ENCODE assay signal across 19 cellular contexts in genomic region chr17:75571885-75572215, GRCh38. TPM values are rescaled to one million over a fixed set of nuclear protein-coding genes. Genes with fewer than 3 reads are reported as not detected.
DNase-seq lines count a peak whose midpoint lies in the region; ATAC-seq and TF ChIP-seq lines count a peak whose summit lies in the region.
"Had no signal": no experiment of that assay in that cellular context is flagged by ENCODE, and none has a peak within 500 bp of the region (broad histone marks: within the 10 kb centered on the region; RNA-seq: fewer than 3 reads in every experiment).

No MANE protein-coding gene starts in this region.

- H3K79me2 ChIP-seq in Loucy (ENCODE audit: insufficient read depth, low read length) = no peaks in the 10 kb centered on the region

- intact Hi-C loops in dendritic cell treated with granulocyte-macrophage colony-stimulating factor and Interleukin-4, amounts not matched to agents 40 ng/mL and 50 ng/mL, for 4 days (cut with micrococcal nuclease) = no loop called here
- intact Hi-C loops in spleen (cut with DNase I; ENCODE audit: low total_unique reads) = no loop called here

- peaks cover 41 to 59% (median 53%) of the 10 kb centered on the region in 10 experiments for H3K4me1 ChIP-seq in BLaER1 treated with 17β-estradiol and CSF1 and Interleukin-3, amounts not matched to agents 10 nM and 100 nM
- H3K4me1 ChIP-seq in Loucy (ENCODE audit: insufficient read depth, low read length, poor library complexity, severe bottlenecking) (peaks cover 15% of the 10 kb centered on the region), spleen (peaks cover 0 to 29% (median 20%) of the 10 kb centered on the region in 6 donors)
- H3K4me1 ChIP-seq: HAP-1 had no signal

- DNase-seq in spleen = no peak
- no peak for DNase-seq in NCI-H748 treated with DMSO at 0.1 percent for 48 hours (lab: John Stamatoyannopoulos, UW)
- DNase-seq in effector CD8-positive, alpha-beta T cell (lab: John Stamatoyannopoulos, UW) = no peak
- DNase-seq: ACHN; activated CD4-positive, alpha-beta T cell treated with anti-CD3 and anti-CD28 coated beads for 4 hours; CD4-positive, alpha-beta T cell; left ventricle myocardium superior; NCI-H1105 treated with DMSO at 0.1 percent for 48 hours; NCI-H2107; small intestine; stimulated activated CD4-positive, alpha-beta T cell treated with anti-CD3 and anti-CD28 coated beads, Interleukin-4, amount 100 ng/mL, for 1 hour; SW 1271 had no signal

- TF ChIP-seq POLR2A in spleen (IDR thresholded peaks at IDR 0.05) = no peak

- peak overlapping the region; percentile 97 for H3K27ac Mint-ChIP-seq in dendritic cell treated with granulocyte-macrophage colony-stimulating factor and Interleukin-4, amounts not matched to agents 40 ng/mL and 50 ng/mL, for 4 days
- H3K27ac Mint-ChIP-seq: CD4-positive, alpha-beta T cell had no signal

- TF ChIP-seq CTCF in Loucy (conservative IDR thresholded peaks at IDR 0.05; ENCODE audit: low read length) = no peak
- no peak for TF ChIP-seq CTCF in spleen (IDR thresholded peaks at IDR 0.05 in 8 of 11, conservative IDR thresholded peaks at IDR 0.05 in 3 of 11)

- peaks cover 0 to 15% (median 0%) of the 10 kb centered on the region in 11 experiments; a peak in 3 of 22 replicates for H3K36me3 ChIP-seq in BLaER1 treated with 17β-estradiol and CSF1 and Interleukin-3, amounts not matched to agents 10 nM and 100 nM
- H3K36me3 ChIP-seq in Loucy (ENCODE audit: insufficient read depth, low read length) = no peaks in the 10 kb centered on the region
- peaks cover 0 to 80% (median 28%) of the 10 kb centered on the region in 6 donors for H3K36me3 ChIP-seq in spleen
- H3K36me3 ChIP-seq: brain microvascular endothelial cell, HAP-1 had no signal

- peak overlapping the region; percentile 75 to 95 (median 91) for H3K27ac ChIP-seq in BLaER1 treated with 17β-estradiol and CSF1 and Interleukin-3, amounts not matched to agents 10 nM and 100 nM
- peak overlapping the region in 5 of 8 donors; percentile 71 to 92 (median 83) for H3K27ac ChIP-seq in spleen
- H3K27ac ChIP-seq: brain microvascular endothelial cell had no signal

- H3F3A ChIP-seq in Loucy (ENCODE audit: low read depth) = no peaks in the 10 kb centered on the region

- peak overlapping the region; percentile 70 to 90 (median 84) for H3K4me2 ChIP-seq in BLaER1 treated with 17β-estradiol and CSF1 and Interleukin-3, amounts not matched to agents 10 nM and 100 nM
- no peak overlapping the region for H3K4me2 ChIP-seq in Loucy (ENCODE audit: low read depth, low read length, poor library complexity, severe bottlenecking)

- H3K27me3 ChIP-seq in BLaER1 treated with 17β-estradiol and CSF1 and Interleukin-3, amounts not matched to agents 10 nM and 100 nM = no peaks in the 10 kb centered on the region
- H3K27me3 ChIP-seq in Loucy (ENCODE audit: insufficient read depth, low read length, poor library complexity, severe bottlenecking) (no peaks in the 10 kb centered on the region), spleen (replicated peaks in 1 of 7) (no peaks in the 10 kb centered on the region)
- H3K27me3 ChIP-seq: brain microvascular endothelial cell had no signal

- H3K27me3 Mint-ChIP-seq in dendritic cell treated with granulocyte-macrophage colony-stimulating factor and Interleukin-4, amounts not matched to agents 40 ng/mL and 50 ng/mL, for 4 days = no peaks in the 10 kb centered on the region
- H3K27me3 Mint-ChIP-seq: CD4-positive, alpha-beta T cell had no signal

- H3K9me2 ChIP-seq in Loucy (replicated peaks; ENCODE audit: low read depth, low read length) = no peaks in the 10 kb centered on the region

- H3K9me3 Mint-ChIP-seq in dendritic cell treated with granulocyte-macrophage colony-stimulating factor and Interleukin-4, amounts not matched to agents 40 ng/mL and 50 ng/mL, for 4 days = no peaks in the 10 kb centered on the region
- H3K9me3 Mint-ChIP-seq: CD4-positive, alpha-beta T cell had no signal

- H3K4me1 Mint-ChIP-seq in dendritic cell treated with granulocyte-macrophage colony-stimulating factor and Interleukin-4, amounts not matched to agents 40 ng/mL and 50 ng/mL, for 4 days (ENCODE audit: low read depth) = peaks cover 28% of the 10 kb centered on the region

- H3K4me3 Mint-ChIP-seq in dendritic cell treated with granulocyte-macrophage colony-stimulating factor and Interleukin-4, amounts not matched to agents 40 ng/mL and 50 ng/mL, for 4 days = peak overlapping the region; percentile 6
- H3K4me3 Mint-ChIP-seq: CD4-positive, alpha-beta T cell had no signal

- ATAC-seq in GM19328 (IDR thresholded peaks at IDR 0.05; ENCODE audit: unreplicated experiment) = no peak
- no peak for ATAC-seq in esophagus mucosa

- no peaks in the 10 kb centered on the region for H3K36me3 Mint-ChIP-seq in dendritic cell treated with granulocyte-macrophage colony-stimulating factor and Interleukin-4, amounts not matched to agents 40 ng/mL and 50 ng/mL, for 4 days (ENCODE audit: low read depth)

- no peaks in the 10 kb centered on the region for H3K9me3 ChIP-seq in BLaER1 treated with 17β-estradiol and CSF1 and Interleukin-3, amounts not matched to agents 10 nM and 100 nM (replicated peaks in 1 of 11)
- H3K9me3 ChIP-seq in Loucy (ENCODE audit: insufficient read depth, low read depth, low read length) (no peaks in the 10 kb centered on the region), spleen (no peaks in the 10 kb centered on the region)
- H3K9me3 ChIP-seq: HAP-1 had no signal

- H3K9ac ChIP-seq in BLaER1 treated with 17β-estradiol and CSF1 and Interleukin-3, amounts not matched to agents 10 nM and 100 nM = peak overlapping the region; percentile 61 to 81 (median 76)
- H3K9ac ChIP-seq in Loucy (ENCODE audit: low read depth, low read length, poor library complexity, severe bottlenecking) = peak overlapping the region; percentile 56

- WGBS in spleen, 5 donors = 88 to 96% (median 93%) methylated on average over 8 to 16 of the region's 16 CpGs

- H4K20me1 ChIP-seq in BLaER1 treated with 17β-estradiol and CSF1 and Interleukin-3, amounts not matched to agents 10 nM and 100 nM = no peaks in the 10 kb centered on the region
- no peaks in the 10 kb centered on the region for H4K20me1 ChIP-seq in Loucy (ENCODE audit: insufficient read depth, low read length, poor library complexity, severe bottlenecking)

- peak overlapping the region; percentile 95 for H2AFZ ChIP-seq in Loucy (ENCODE audit: low read length)

- no peak overlapping the region for H3K4me3 ChIP-seq in BLaER1 treated with 17β-estradiol and CSF1 and Interleukin-3, amounts not matched to agents 10 nM and 100 nM
- H3K4me3 ChIP-seq in Loucy (ENCODE audit: low read length, poor library complexity, severe bottlenecking) (no peak overlapping the region), spleen (peak overlapping the region in 1 of 8 donors; percentile 41)
- H3K4me3 ChIP-seq: HAP-1 had no signal

RNA-seq across cellular contexts. Expression of gene MYO15B, which starts 15.8 kb away (rescaled TPM):
- total RNA-seq in spleen (100 to 1,000 TPM; 203 to 569 (median 292) TPM), esophagus mucosa (15.6 TPM)
- polyA plus RNA-seq in spleen = 100 to 1,000 TPM; 123 to 551 (median 402) TPM

RNA-seq across cellular contexts. Expression of gene LLGL2, which starts 46.4 kb away (rescaled TPM):
- total RNA-seq in spleen (10 to 100 TPM; 44.0 to 97.8 (median 75.1) TPM), esophagus mucosa (82.1 TPM)
- 100 to 1,000 TPM in 1 of 3 donors, 10 to 100 TPM in 2; 28.6 to 153 (median 92.6) TPM for polyA plus RNA-seq in spleen

RNA-seq across cellular contexts. Expression of gene TSEN54, which starts 55.5 kb away (rescaled TPM):
- total RNA-seq in spleen (10 to 100 TPM; 31.0 to 58.1 (median 35.4) TPM), esophagus mucosa (23.2 TPM)
- 10 to 100 TPM; 40.8 to 87.8 (median 68.9) TPM for polyA plus RNA-seq in spleen

RNA-seq across cellular contexts. Expression of gene CASKIN2, which starts 56.5 kb away (rescaled TPM):
- 100 to 1,000 TPM in 3 of 7 donors, 10 to 100 TPM in 4; 33.5 to 135 (median 51.1) TPM for total RNA-seq in spleen
- 10 to 100 TPM in 1 of 3 donors, 1 to 10 TPM in 2; 4.7 to 27.8 (median 6.2) TPM for polyA plus RNA-seq in spleen
- 13.9 TPM for total RNA-seq in esophagus mucosa

Comparison
In these comparisons a context has a peak if more than half of its experiments do, and no peak if none do; other contexts are left out.
1. RNA of gene MYO15B, which starts 15.8 kb away (total RNA-seq): 203 to 569 TPM in spleen; 15.6 TPM in esophagus mucosa (single experiment); every median in the first group is over 10 times any median in the second.